Comparison of ENCODE assay signal across 16 cellular contexts in the genomic region with DNA sequence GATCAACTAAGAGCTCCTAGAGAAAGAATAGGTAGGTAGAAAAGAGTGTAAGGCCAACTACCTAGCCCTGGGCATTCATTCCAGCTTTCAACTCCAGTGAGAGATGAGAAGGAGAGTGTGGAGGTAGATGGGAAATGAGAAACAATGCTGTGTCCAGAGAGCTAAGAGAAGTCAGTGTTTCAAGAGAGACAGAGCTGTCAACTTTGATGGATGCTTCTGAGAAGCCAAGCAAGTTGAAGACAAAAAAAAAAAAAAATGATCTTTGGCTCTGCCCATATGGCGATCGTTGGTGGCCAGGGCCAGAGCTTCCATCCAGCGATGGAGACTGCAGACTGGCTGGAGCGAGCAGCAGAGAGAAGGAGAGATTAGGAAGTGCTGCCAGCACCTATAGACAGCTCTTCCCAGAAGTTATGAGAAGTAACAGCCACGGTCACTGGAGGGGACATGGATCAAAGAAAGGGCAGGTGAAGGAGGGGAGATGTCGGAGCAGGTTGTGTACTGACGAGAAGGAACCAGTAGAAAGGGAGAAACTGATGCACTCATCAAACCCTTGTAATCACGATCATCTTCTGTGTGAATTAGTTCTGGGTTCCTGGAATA.
"Had no signal": no experiment of that assay in that cellular context is flagged by ENCODE, and none has a peak within 500 bp of the region (broad histone marks: within the 10 kb centered on the region; RNA-seq: fewer than 3 reads in every experiment).

No MANE protein-coding gene starts in this region.

- H3K9me3 Mint-ChIP-seq: activated CD4-positive, alpha-beta memory T cell treated with anti-CD3 and anti-CD28 coated beads, Interleukin-2, amount 10 ng/mL, durations not matched to agents 7 days and 5 days; activated T-cell treated with anti-CD3 and anti-CD28 coated beads, Interleukin-2, amount 50 U/mL, for 72 hours; naive B cell; WTC11 had no signal

- FAIRE-seq: TTC549 had no signal

- H3K4me3 Mint-ChIP-seq: activated CD4-positive, alpha-beta memory T cell treated with anti-CD3 and anti-CD28 coated beads, Interleukin-2, amount 10 ng/mL, durations not matched to agents 7 days and 5 days; activated naive CD8-positive, alpha-beta T cell; activated T-cell treated with anti-CD3 and anti-CD28 coated beads, Interleukin-2, amount 50 U/mL, for 72 hours; naive B cell; WTC11 had no signal

- H3K27ac ChIP-seq: heart right ventricle, ovary, spleen had no signal

- H3K27ac Mint-ChIP-seq: activated CD4-positive, alpha-beta memory T cell treated with anti-CD3 and anti-CD28 coated beads, Interleukin-2, amount 10 ng/mL, durations not matched to agents 7 days and 5 days; activated T-cell treated with anti-CD3 and anti-CD28 coated beads, Interleukin-2, amount 50 U/mL, for 72 hours; WTC11 had no signal

- H3K27me3 Mint-ChIP-seq: activated naive CD8-positive, alpha-beta T cell had no signal

- ATAC-seq: gastrocnemius medialis, heart right ventricle, left cardiac atrium, sciatic nerve, WTC11 had no signal

- H3K4me3 ChIP-seq: gastrocnemius medialis, heart right ventricle, lung, ovary, spleen had no signal

- H3K27me3 ChIP-seq: gastrocnemius medialis, heart right ventricle, ovary, spleen had no signal

- DNase-seq: activated CD4-positive, alpha-beta memory T cell treated with anti-CD3 and anti-CD28 coated beads, Interleukin-2, amount 10 ng/mL, durations not matched to agents 7 days and 5 days; activated CD4-positive, alpha-beta T cell treated with anti-CD3 and anti-CD28 coated beads for 4 hours; activated gamma-delta T cell; activated T-cell treated with anti-CD3 and anti-CD28 coated beads, Interleukin-2, amount 50 U/mL, for 72 hours; dermis blood vessel endothelial cell; gastrocnemius medialis; heart right ventricle; left cardiac atrium; naive B cell; ovary; spleen had no signal

- H3K36me3 ChIP-seq: gastrocnemius medialis, heart right ventricle, ovary had no signal

- H3K9me3 ChIP-seq: gastrocnemius medialis, heart right ventricle, ovary, spleen had no signal

- H3K36me3 Mint-ChIP-seq: activated naive CD8-positive, alpha-beta T cell; naive B cell; WTC11 had no signal
